ENCODE assay signal across 1 cellular context in genomic region chr9:92974696-92975451, GRCh38.
TF ChIP-seq lines count a peak whose summit lies in the region.

No MANE protein-coding gene starts in this region.

TF ChIP-seq in HepG2, 621 proteins besides CTCF, POLR2A, EP300 and RAD21:
- TF ChIP-seq DZIP1 (CRISPR knock-in tag; IDR thresholded peaks at IDR 0.05) = no peak
- TF ChIP-seq ZNF550 (CRISPR knock-in tag; IDR thresholded peaks at IDR 0.05; ENCODE audit: borderline replicate concordance) = no peak
- TF ChIP-seq SMYD3 (CRISPR knock-in tag; IDR thresholded peaks at IDR 0.05) = no peak
- no peak for TF ChIP-seq KDM2A (CRISPR knock-in tag; IDR thresholded peaks at IDR 0.05; ENCODE audit: borderline replicate concordance, low read depth)
- no peak for TF ChIP-seq NR0B2 (CRISPR knock-in tag; IDR thresholded peaks at IDR 0.05)
